In the genomic region with DNA sequence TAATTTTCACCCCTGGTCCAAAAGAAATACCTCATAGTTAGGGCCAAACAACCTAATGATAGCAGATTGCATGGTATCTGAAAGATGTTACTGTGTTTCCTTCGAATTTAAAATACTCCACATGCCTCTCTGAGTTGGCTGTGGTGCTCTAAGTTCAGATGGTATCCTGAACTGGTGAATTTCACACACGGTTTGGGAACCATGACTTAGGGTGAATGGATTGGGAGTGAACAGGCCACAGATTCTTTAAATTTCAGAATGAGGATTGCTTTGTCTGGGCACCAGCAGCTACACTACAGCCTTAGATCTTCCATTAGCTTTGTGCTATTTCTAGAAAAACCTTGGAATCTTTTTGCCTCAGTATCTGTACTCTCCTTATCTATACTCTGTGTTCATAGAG, we compare ENCODE assay signal across 31 cellular contexts.
"Had no signal": no experiment of that assay in that cellular context is flagged by ENCODE, and none has a peak within 500 bp of the region (broad histone marks: within the 10 kb centered on the region; RNA-seq: fewer than 3 reads in every experiment).

No MANE protein-coding gene starts in this region.

- H3K4me1 ChIP-seq: parathyroid adenoma, testis had no signal

- H3K9me3 ChIP-seq: adrenal gland, ascending aorta, left ventricle myocardium inferior, right lobe of liver, testis, vagina had no signal

- H3K27ac ChIP-seq: adrenal gland, ascending aorta, dorsolateral prefrontal cortex, hepatocyte, left ventricle myocardium inferior, parathyroid adenoma, right lobe of liver, testis, vagina, VCaP had no signal

- DNase-seq: activated CD4-positive, alpha-beta T cell treated with anti-CD3 and anti-CD28 coated beads, Interleukin-2, amount 50 U/mL, for 1 hour; activated CD8-positive, alpha-beta memory T cell treated with anti-CD3 and anti-CD28 coated beads, Interleukin-2, amount 50 U/mL, for 4 hours; activated naive CD4-positive, alpha-beta T cell; activated T-cell treated with anti-CD3 and anti-CD28 coated beads, Interleukin-2, amount 50 U/mL, for 24 hours; adrenal gland; central memory CD4-positive, alpha-beta T cell; dorsolateral prefrontal cortex; effector memory CD8-positive, alpha-beta T cell; foreskin melanocyte; glutamatergic neuron; left ventricle myocardium inferior; midbrain; nucleus accumbens; right lobe of liver; small intestine; stimulated activated CD4-positive, alpha-beta T cell treated with anti-CD3 and anti-CD28 coated beads, Interleukin-2, amount 100 ng/mL, for 24 hours; T-helper 2 cell; testis had no signal

- ATAC-seq: activated CD4-positive, CD25-positive, alpha-beta regulatory T cell treated with anti-CD3 and anti-CD28 coated beads, Interleukin-2, amount 50 U/mL, for 24 hours; esophagus mucosa; right lobe of liver; stimulated activated effector memory CD8-positive, alpha-beta T cell treated with anti-CD3 and anti-CD28 coated beads, Interleukin-12 subunit alpha, Interleukin-12 subunit beta, amount 100 ng/mL, for 72 hours had no signal

- H3K27me3 ChIP-seq: adrenal gland, ascending aorta, dorsolateral prefrontal cortex, hepatocyte, right lobe of liver, testis, vagina had no signal

- H3K36me3 ChIP-seq: vagina had no signal

- FAIRE-seq: colon, endothelial cell of umbilical vein, small intestine had no signal

- H3K4me2 ChIP-seq: hepatocyte had no signal

- H3K4me3 ChIP-seq: adrenal gland, ascending aorta, dorsolateral prefrontal cortex, hepatocyte, left ventricle myocardium inferior, right lobe of liver, testis, vagina had no signal

- H3K27me3 Mint-ChIP-seq: activated naive CD8-positive, alpha-beta T cell; activated T-cell treated with anti-CD3 and anti-CD28 coated beads, Interleukin-2, amount 50 U/mL, for 24 hours; effector memory CD8-positive, alpha-beta T cell; type B pancreatic cell had no signal

- H3K27ac Mint-ChIP-seq: activated T-cell treated with anti-CD3 and anti-CD28 coated beads, Interleukin-2, amount 50 U/mL, for 24 hours; activated T-helper 2 cell treated with anti-CD3 and anti-CD28 coated beads, Interferon-gamma antibody, Interleukin-2, Interleukin-4, amounts not matched to agents 10 μg/mL and 5 μg/mL and 100 μg/mL, durations not matched to agents 14 hours and 24 hours and 36 hours; stimulated activated effector memory CD8-positive, alpha-beta T cell treated with anti-CD3 and anti-CD28 coated beads, Interleukin-12 subunit alpha, Interleukin-12 subunit beta, amount 100 ng/mL, for 72 hours; type B pancreatic cell had no signal

- H3K4me3 Mint-ChIP-seq: activated naive CD8-positive, alpha-beta T cell; activated T-cell treated with anti-CD3 and anti-CD28 coated beads, Interleukin-2, amount 50 U/mL, for 24 hours; stimulated activated effector memory CD8-positive, alpha-beta T cell treated with anti-CD3 and anti-CD28 coated beads, Interleukin-12 subunit alpha, Interleukin-12 subunit beta, amount 100 ng/mL, for 72 hours; type B pancreatic cell had no signal

- H3K9me3 Mint-ChIP-seq: activated T-cell treated with anti-CD3 and anti-CD28 coated beads, Interleukin-2, amount 50 U/mL, for 24 hours; activated T-helper 2 cell treated with anti-CD3 and anti-CD28 coated beads, Interferon-gamma antibody, Interleukin-2, Interleukin-4, amounts not matched to agents 10 μg/mL and 5 μg/mL and 100 μg/mL, durations not matched to agents 14 hours and 24 hours and 36 hours; effector memory CD8-positive, alpha-beta T cell; stimulated activated effector memory CD8-positive, alpha-beta T cell treated with anti-CD3 and anti-CD28 coated beads, Interleukin-12 subunit alpha, Interleukin-12 subunit beta, amount 100 ng/mL, for 72 hours; type B pancreatic cell had no signal

- H3K9ac ChIP-seq: parathyroid adenoma had no signal

- H2AFZ ChIP-seq: hepatocyte, parathyroid adenoma had no signal
